In the genomic region with DNA sequence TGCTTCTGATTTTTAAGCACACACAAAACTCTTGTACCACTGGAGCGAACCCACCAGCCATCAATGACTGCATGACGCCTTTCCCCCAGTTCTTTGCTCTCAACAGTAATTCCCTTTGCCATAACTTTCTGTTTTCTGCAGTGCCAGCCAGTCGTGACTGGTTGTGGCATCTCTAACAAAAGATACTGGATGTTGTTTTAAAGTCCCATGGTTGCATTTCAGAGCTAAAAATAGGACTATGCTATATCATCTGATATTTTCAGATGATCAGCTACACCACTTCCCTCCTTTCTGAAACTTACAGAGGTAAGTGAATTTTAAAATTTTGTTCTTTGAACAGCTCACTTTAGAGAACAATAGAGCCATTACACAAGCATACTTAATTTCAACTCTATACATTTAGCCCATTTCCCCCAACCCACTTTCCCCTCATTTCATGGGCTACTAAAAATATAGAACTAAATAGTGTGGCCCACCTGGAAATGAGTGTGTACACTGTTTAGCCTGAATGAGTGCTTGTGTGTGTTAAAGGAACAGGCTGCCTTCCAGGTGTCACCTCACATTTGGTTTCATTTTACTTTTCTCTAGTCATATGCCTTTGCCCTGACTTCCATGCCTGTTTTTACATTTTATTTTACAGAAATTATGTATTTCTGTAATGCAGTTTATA, we compare ENCODE assay signal across 12 cellular contexts.
DNase-seq lines count a peak whose midpoint lies in the region; ATAC-seq and TF ChIP-seq lines count a peak whose summit lies in the region.
"Had no signal": no experiment of that assay in that cellular context is flagged by ENCODE, and none has a peak within 500 bp of the region (broad histone marks: within the 10 kb centered on the region; RNA-seq: fewer than 3 reads in every experiment).

No MANE protein-coding gene starts in this region.

- H3K27ac ChIP-seq in VCaP, result peak overlapping the region; percentile 23; the same call in 1 of the 2 replicates

- DNase-seq in NCI-H2029 (lab: John Stamatoyannopoulos, UW) (peak; percentile 2), NCI-H2029 treated with DMSO at 0.1 percent for 48 hours (lab: John Stamatoyannopoulos, UW) (no peak), NCI-H2227 (lab: John Stamatoyannopoulos, UW; ENCODE audit: unreplicated experiment) (no peak), SHP77 (lab: John Stamatoyannopoulos, UW) (no peak), foreskin melanocyte (no peak)
- DNase-seq: left cardiac atrium; MG63; stimulated activated CD8-positive, alpha-beta memory T cell treated with anti-CD3 and anti-CD28 coated beads, Interleukin-4, amount 100 ng/mL, for 48 hours; SW 1271 had no signal

- peak; percentile 80 for ATAC-seq in GM21390 (IDR thresholded peaks at IDR 0.05; ENCODE audit: unreplicated experiment)
- peak; percentile 79 for ATAC-seq in HG03108 (IDR thresholded peaks at IDR 0.05; ENCODE audit: unreplicated experiment)
- ATAC-seq: left cardiac atrium had no signal

- no peak for TF ChIP-seq CTCF in VCaP (conservative IDR thresholded peaks at IDR 0.05)
